Comparison of ENCODE assay signal across 9 cellular contexts in the genomic region with DNA sequence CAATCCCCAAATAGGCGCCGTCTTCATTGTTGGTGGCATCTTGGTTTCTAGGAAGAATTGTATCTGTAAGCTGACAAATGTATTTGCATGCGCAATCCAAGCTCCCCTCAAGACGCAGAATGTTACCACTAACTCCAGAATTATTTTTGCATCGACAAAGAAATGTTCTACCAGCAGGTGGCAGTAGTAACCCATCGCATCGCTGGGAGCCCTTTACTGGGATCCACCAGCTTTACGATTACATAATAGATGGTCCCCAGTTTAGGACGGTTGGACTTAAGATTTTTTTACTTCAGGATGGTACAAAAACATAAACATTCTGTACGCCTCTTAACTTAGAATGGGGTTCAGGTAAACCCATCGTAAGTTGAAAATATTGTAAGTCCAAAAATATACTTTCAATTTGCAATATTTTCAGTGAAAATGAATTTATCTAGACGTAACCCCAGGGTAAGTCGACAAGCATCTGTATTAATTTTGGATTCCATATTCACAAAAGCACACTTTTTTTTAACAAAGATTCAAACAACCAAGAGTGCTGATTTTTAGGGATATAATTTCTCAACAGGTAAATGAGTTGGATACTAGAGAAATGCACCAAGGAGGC.
DNase-seq lines count a peak whose midpoint lies in the region; ATAC-seq and TF ChIP-seq lines count a peak whose summit lies in the region.
"Had no signal": no experiment of that assay in that cellular context is flagged by ENCODE, and none has a peak within 500 bp of the region (broad histone marks: within the 10 kb centered on the region; RNA-seq: fewer than 3 reads in every experiment).

No MANE protein-coding gene starts in this region.

- TF ChIP-seq CTCF in GM06990 (IDR thresholded peaks at IDR 0.05; ENCODE audit: insufficient read depth, low read length, poor library complexity, severe bottlenecking) = peak; percentile 74

- peak; percentile 2 for DNase-seq in GM06990 (ENCODE audit: extremely low read depth, insufficient read length)
- peak; percentile 75 for DNase-seq in NCI-H748 treated with DMSO at 0.1 percent for 48 hours (lab: John Stamatoyannopoulos, UW)
- DNase-seq in activated T-cell treated with anti-CD3 and anti-CD28 coated beads for 48 hours (ENCODE audit: low read depth) = peak; percentile 12
- peak; percentile 47 for DNase-seq in globus pallidus (ENCODE audit: low spot score)
- peak in 6 of 10 donors; percentile 31 to 88 (median 58) for DNase-seq in posterior cingulate gyrus
- no peak for DNase-seq in GDM1 (lab: John Stamatoyannopoulos, UW)

- intact Hi-C loops in posterior cingulate gyrus (cut with DNase I) = loop anchor here (10.0 kb wide), 1 partner anchor 834 kb away; no protein-coding TSS in a partner anchor

- H3K27me3 ChIP-seq in GM06990 (replicated peaks; ENCODE audit: control insufficient read depth, insufficient read depth, low read length) = no peaks in the 10 kb centered on the region

- no peak overlapping the region for H3K4me3 ChIP-seq in GM06990 (replicated peaks; ENCODE audit: low read depth, low read length)

- H3K36me3 ChIP-seq in GM06990 (ENCODE audit: control insufficient read depth, insufficient read depth, low read length) = no peaks in the 10 kb centered on the region

- ATAC-seq in HG03159 (IDR thresholded peaks at IDR 0.05; ENCODE audit: unreplicated experiment) (peak; percentile 66), GM19328 (IDR thresholded peaks at IDR 0.05; ENCODE audit: unreplicated experiment) (no peak)
- ATAC-seq: activated naive CD4-positive, alpha-beta T cell treated with anti-CD3 and anti-CD28 coated beads, Interleukin-2, amount 50 U/mL, for 72 hours had no signal
